ENCODE assay signal across 7 cellular contexts in the genomic region with DNA sequence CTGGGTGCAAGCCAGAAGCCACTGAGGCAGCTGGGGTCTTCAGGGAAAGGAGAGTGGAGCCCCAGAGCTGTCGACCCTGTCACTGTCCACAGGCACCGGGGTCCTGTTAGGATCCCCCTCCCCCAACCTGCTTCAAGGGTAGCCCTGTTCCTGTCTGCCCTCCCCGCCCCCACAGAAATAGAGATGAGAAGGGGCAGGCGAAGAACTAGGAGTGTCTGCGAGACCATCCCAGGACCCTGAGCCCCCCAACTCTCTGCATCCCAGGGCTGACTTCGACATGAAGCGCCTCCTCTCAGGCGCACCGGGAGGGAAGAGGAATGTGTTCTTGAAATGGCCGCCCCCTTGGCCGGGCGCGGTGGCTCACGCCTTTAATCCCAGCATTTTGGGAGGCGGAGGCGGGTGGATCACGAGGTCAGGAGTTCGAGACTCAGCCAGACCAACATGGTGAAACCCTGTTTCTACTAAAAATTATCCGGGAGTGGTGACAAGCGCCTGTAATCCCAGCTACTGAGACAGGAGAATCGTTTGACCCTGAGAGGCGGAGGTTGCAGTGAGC. TPM values are rescaled to one million over a fixed set of nuclear protein-coding genes. Genes with fewer than 3 reads are reported as not detected.
DNase-seq lines count a peak whose midpoint lies in the region; ATAC-seq and TF ChIP-seq lines count a peak whose summit lies in the region.

No MANE protein-coding gene starts in this region.

- H2AFZ ChIP-seq in hepatocyte = peak overlapping the region; percentile 69

- peak overlapping the region; percentile 81 for H3K4me3 ChIP-seq in hepatocyte
- H3K4me3 ChIP-seq in skeletal muscle satellite cell (ENCODE audit: low read length) = peak overlapping the region; percentile 98

- no peaks in the 10 kb centered on the region for H3K9me3 Mint-ChIP-seq in activated naive CD8-positive, alpha-beta T cell treated with anti-CD3 and anti-CD28 coated beads, Interleukin-2, amount 10 ng/mL, durations not matched to agents 7 days and 5 days

- H3K27me3 ChIP-seq in hepatocyte (no peaks in the 10 kb centered on the region), skeletal muscle satellite cell (ENCODE audit: control insufficient read depth, insufficient read depth, low read length) (no peaks in the 10 kb centered on the region)

- peak overlapping the region; percentile 83 for H3K4me3 Mint-ChIP-seq in activated naive CD8-positive, alpha-beta T cell treated with anti-CD3 and anti-CD28 coated beads, Interleukin-2, amount 10 ng/mL, durations not matched to agents 7 days and 5 days

- ATAC-seq in GM18520 (IDR thresholded peaks at IDR 0.05; ENCODE audit: unreplicated experiment) (peak; percentile 11), HG03045 (IDR thresholded peaks at IDR 0.05; ENCODE audit: unreplicated experiment) (peak; percentile 18)
- ATAC-seq in activated naive CD8-positive, alpha-beta T cell treated with anti-CD3 and anti-CD28 coated beads, Interleukin-2, amount 10 ng/mL, durations not matched to agents 7 days and 5 days (ENCODE audit: low read depth) = peak; percentile 35

- H3K36me3 ChIP-seq in hepatocyte (replicated peaks; ENCODE audit: insufficient read depth, low read depth) (no peaks in the 10 kb centered on the region), skeletal muscle satellite cell (ENCODE audit: insufficient read depth, low read length) (no peaks in the 10 kb centered on the region)

- peaks cover 35% of the 10 kb centered on the region for H3K79me2 ChIP-seq in hepatocyte

- H3K4me2 ChIP-seq in hepatocyte (peak overlapping the region; percentile 90), skeletal muscle satellite cell (ENCODE audit: low read length) (peak overlapping the region; percentile 95)

- H3K9ac ChIP-seq in skeletal muscle satellite cell (ENCODE audit: low read depth, low read length) = peak overlapping the region; percentile 97

- TF ChIP-seq CTCF in hepatocyte (IDR thresholded peaks at IDR 0.05; ENCODE audit: poor library complexity) (no peak), GM13977 (IDR thresholded peaks at IDR 0.05; ENCODE audit: extremely low read depth, insufficient read depth, missing control alignments) (no peak)

- no peaks in the 10 kb centered on the region for H4K20me1 ChIP-seq in hepatocyte (ENCODE audit: insufficient read depth, poor library complexity, severe bottlenecking)

- H3K4me1 Mint-ChIP-seq in activated naive CD8-positive, alpha-beta T cell treated with anti-CD3 and anti-CD28 coated beads, Interleukin-2, amount 10 ng/mL, durations not matched to agents 7 days and 5 days = peaks cover 12% of the 10 kb centered on the region

- H3K9me3 ChIP-seq in hepatocyte (ENCODE audit: low read depth) (no peaks in the 10 kb centered on the region), skeletal muscle satellite cell (replicated peaks; ENCODE audit: low read length) (no peaks in the 10 kb centered on the region)

- peaks cover 1% of the 10 kb centered on the region for H3K36me3 Mint-ChIP-seq in activated naive CD8-positive, alpha-beta T cell treated with anti-CD3 and anti-CD28 coated beads, Interleukin-2, amount 10 ng/mL, durations not matched to agents 7 days and 5 days

- in situ Hi-C loops in GM13977 (cut with MboI; ENCODE audit: low pct_unique_long_range_greater_than_20kb, low sequenced_read_pairs, unreplicated experiment) = no loop called here

- no peak for DNase-seq in activated naive CD8-positive, alpha-beta T cell treated with anti-CD3 and anti-CD28 coated beads, Interleukin-2, amount 10 ng/mL, durations not matched to agents 7 days and 5 days
- peak; percentile 56 for DNase-seq in hepatocyte (ENCODE audit: low spot score)
- DNase-seq in GM13977 (ENCODE audit: low spot score) = no peak
- no peak for DNase-seq in NCI-H1694 treated with DMSO at 0.1 percent for 48 hours (lab: John Stamatoyannopoulos, UW)

- H3K27ac Mint-ChIP-seq in activated naive CD8-positive, alpha-beta T cell treated with anti-CD3 and anti-CD28 coated beads, Interleukin-2, amount 10 ng/mL, durations not matched to agents 7 days and 5 days = peak overlapping the region; percentile 79

- peak overlapping the region; percentile 95 for H3K27ac ChIP-seq in hepatocyte

- WGBS in hepatocyte (ENCODE audit: low lambda C conversion rate, missing lambda C conversion rate) = 25% methylated on average over 19 of the region's 22 CpGs

- H3K4me1 ChIP-seq in hepatocyte (ENCODE audit: insufficient read depth) (peaks cover 8% of the 10 kb centered on the region), skeletal muscle satellite cell (ENCODE audit: control insufficient read depth, insufficient read depth, low read length) (peaks cover 15% of the 10 kb centered on the region)

- POLR2A ChIA-PET in activated naive CD8-positive, alpha-beta T cell treated with anti-CD3 and anti-CD28 coated beads, Interleukin-2, amount 10 ng/mL, durations not matched to agents 7 days and 5 days (lab: Charles Lee) = interaction anchor here (0.6 to 2.3 kb wide), 11 partner anchors 9 to 129 kb away, joined by 3 to 16 read pairs (median 4); partner anchors contain the start of genes C22orf15 and SLC2A11

- no peaks in the 10 kb centered on the region for H3K9me2 ChIP-seq in hepatocyte (replicated peaks; ENCODE audit: insufficient read depth)

- peaks cover 2% of the 10 kb centered on the region for H3K27me3 Mint-ChIP-seq in activated naive CD8-positive, alpha-beta T cell treated with anti-CD3 and anti-CD28 coated beads, Interleukin-2, amount 10 ng/mL, durations not matched to agents 7 days and 5 days

RNA-seq across cellular contexts. Expression of gene ZNF70, which starts 0.6 kb away (rescaled TPM):
- 1 to 10 TPM; 3.8 to 4.1 TPM for total RNA-seq in activated naive CD8-positive, alpha-beta T cell treated with anti-CD3 and anti-CD28 coated beads, Interleukin-2, amount 10 ng/mL, durations not matched to agents 7 days and 5 days
- total RNA-seq in hepatocyte = 4.6 and 5.2 TPM in 2 replicates
- polyA plus RNA-seq in hepatocyte = 1.3 and 2.3 TPM in 2 replicates
- total RNA-seq in skeletal muscle satellite cell (2012; rRNA removed) = 3.5 and 3.9 TPM in 2 replicates

RNA-seq across cellular contexts. Expression of gene VPREB3, which starts 2.7 kb away (rescaled TPM):
- not detected for total RNA-seq in activated naive CD8-positive, alpha-beta T cell treated with anti-CD3 and anti-CD28 coated beads, Interleukin-2, amount 10 ng/mL, durations not matched to agents 7 days and 5 days
- total RNA-seq in hepatocyte = not detected in 2 replicates
- not detected in 2 replicates for polyA plus RNA-seq in hepatocyte
- total RNA-seq in skeletal muscle satellite cell (2012; rRNA removed) = not detected in 2 replicates

RNA-seq across cellular contexts. Expression of gene C22orf15, which starts 11.3 kb away (rescaled TPM):
- 1 to 10 TPM; 2.1 to 2.9 TPM for total RNA-seq in activated naive CD8-positive, alpha-beta T cell treated with anti-CD3 and anti-CD28 coated beads, Interleukin-2, amount 10 ng/mL, durations not matched to agents 7 days and 5 days
- total RNA-seq in hepatocyte = not detected in 2 replicates
- polyA plus RNA-seq in hepatocyte = 0.35 and 0.37 TPM in 2 replicates
- total RNA-seq in skeletal muscle satellite cell (2012; rRNA removed) = 0.25 TPM in 1 of 2 replicates, not detected in the other

RNA-seq across cellular contexts. Expression of gene CHCHD10, which starts 16.3 kb away (rescaled TPM):
- 100 to 1,000 TPM in 1 of 2 experiments, 10 to 100 TPM in 1; 99.8 to 111 TPM for total RNA-seq in activated naive CD8-positive, alpha-beta T cell treated with anti-CD3 and anti-CD28 coated beads, Interleukin-2, amount 10 ng/mL, durations not matched to agents 7 days and 5 days
- 4.0 and 36.5 TPM in 2 replicates for total RNA-seq in hepatocyte
- 53.0 and 68.1 TPM in 2 replicates for polyA plus RNA-seq in hepatocyte
- total RNA-seq in skeletal muscle satellite cell (2012; rRNA removed) = 7.6 and 17.2 TPM in 2 replicates

RNA-seq across cellular contexts. Expression of gene MMP11, which starts 21.1 kb away (rescaled TPM):
- total RNA-seq in activated naive CD8-positive, alpha-beta T cell treated with anti-CD3 and anti-CD28 coated beads, Interleukin-2, amount 10 ng/mL, durations not matched to agents 7 days and 5 days = 1 to 10 TPM; 2.1 to 2.4 TPM
- total RNA-seq in hepatocyte = 27.9 and 36.2 TPM in 2 replicates
- polyA plus RNA-seq in hepatocyte = 22.8 and 25.2 TPM in 2 replicates
- 5.1 and 17.0 TPM in 2 replicates for total RNA-seq in skeletal muscle satellite cell (2012; rRNA removed)
